Comparison of ENCODE assay signal across 12 cellular contexts in the genomic region with DNA sequence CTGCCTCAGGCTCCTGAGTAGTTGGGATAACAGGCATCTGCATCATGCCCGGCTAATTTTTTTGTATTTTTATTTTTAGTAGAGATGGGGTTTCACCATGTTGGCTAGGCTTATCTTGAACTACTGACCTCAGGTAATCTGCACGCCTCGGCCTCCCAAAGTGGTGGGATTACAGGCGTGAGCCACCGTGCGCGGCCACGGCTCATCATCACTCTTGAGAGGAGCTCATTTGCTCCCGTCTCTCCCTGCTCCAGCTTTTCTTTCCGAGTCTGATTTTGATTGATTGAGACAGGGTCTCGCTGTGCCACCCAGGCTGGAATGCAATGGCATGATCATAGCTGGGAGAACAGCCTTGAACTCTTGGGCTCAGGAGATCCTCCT. TPM values are rescaled to one million over a fixed set of nuclear protein-coding genes. Genes with fewer than 3 reads are reported as not detected.
DNase-seq lines count a peak whose midpoint lies in the region; ATAC-seq and TF ChIP-seq lines count a peak whose summit lies in the region.
"Had no signal": no experiment of that assay in that cellular context is flagged by ENCODE, and none has a peak within 500 bp of the region (broad histone marks: within the 10 kb centered on the region; RNA-seq: fewer than 3 reads in every experiment).

No MANE protein-coding gene starts in this region.

- H3K9me3 ChIP-seq in right atrium auricular region, result no peaks in the 10 kb centered on the region
- H3K9me3 ChIP-seq in mesodermal cell (ENCODE audit: control insufficient read depth, low read length), result no peaks in the 10 kb centered on the region
- H3K9me3 ChIP-seq: thoracic aorta had no signal

- H3K4me1 ChIP-seq in right atrium auricular region, result peaks cover 0 to 59% of the 10 kb centered on the region in 2 donors
- peaks cover 39% of the 10 kb centered on the region for H3K4me1 ChIP-seq in mesodermal cell (ENCODE audit: control insufficient read depth, insufficient read depth, low read length, poor library complexity, severe bottlenecking)

- H3K27ac Mint-ChIP-seq in activated CD4-positive, alpha-beta memory T cell treated with anti-CD3 and anti-CD28 coated beads, Interleukin-2, amount 10 ng/mL, durations not matched to agents 7 days and 5 days, result peak overlapping the region; percentile 58
- peak overlapping the region; percentile 91 for H3K27ac Mint-ChIP-seq in type B pancreatic cell

- H3K27ac ChIP-seq in right atrium auricular region (no peak overlapping the region), mesodermal cell (ENCODE audit: low read depth, low read length, severe bottlenecking) (peak overlapping the region; percentile 81)
- H3K27ac ChIP-seq: thoracic aorta had no signal

- peak; percentile 51 for DNase-seq in Right ventricle myocardium inferior (ENCODE audit: missing footprints)
- DNase-seq in right atrium auricular region (ENCODE audit: low spot score), result no peak
- DNase-seq in activated CD4-positive, alpha-beta memory T cell treated with anti-CD3 and anti-CD28 coated beads, Interleukin-2, amount 10 ng/mL, durations not matched to agents 7 days and 5 days, result no peak
- no peak for DNase-seq in type B pancreatic cell (ENCODE audit: extremely low spot score, unreplicated experiment)
- no peak for DNase-seq in stimulated activated CD4-positive, alpha-beta T cell treated with anti-CD3 and anti-CD28 coated beads, Interleukin-1b, Interleukin-23, amount 100 ng/mL, for 48 hours
- DNase-seq in HK-2 (ENCODE audit: unreplicated experiment), result no peak
- DNase-seq: AML-193, immature natural killer cell, NCI-H1694 had no signal

- CTCF ChIA-PET in activated CD4-positive, alpha-beta memory T cell treated with anti-CD3 and anti-CD28 coated beads, Interleukin-2, amount 10 ng/mL, durations not matched to agents 7 days and 5 days (lab: Charles Lee), result interaction anchor here (1.3 to 2.0 kb wide), 3 partner anchors 13 to 31 kb away, joined by 3 to 6 read pairs (median 5); no protein-coding TSS in a partner anchor

- POLR2A ChIA-PET in activated CD4-positive, alpha-beta memory T cell treated with anti-CD3 and anti-CD28 coated beads, Interleukin-2, amount 10 ng/mL, durations not matched to agents 7 days and 5 days (lab: Charles Lee), result interaction anchor here (1.3 to 2.8 kb wide), 2 partner anchors 9 to 21 kb away, joined by 3 to 10 read pairs; no protein-coding TSS in a partner anchor

- H3K4me3 Mint-ChIP-seq in activated CD4-positive, alpha-beta memory T cell treated with anti-CD3 and anti-CD28 coated beads, Interleukin-2, amount 10 ng/mL, durations not matched to agents 7 days and 5 days, result no peak overlapping the region
- no peak overlapping the region for H3K4me3 Mint-ChIP-seq in type B pancreatic cell

- WGBS in mesodermal cell (ENCODE audit: insufficient coverage in 2 of 2), 2 experiments, result 94 to 99% methylated on average over 10 to 11 of the region's 11 CpGs

- H3K4me3 ChIP-seq in right atrium auricular region, result no peak overlapping the region
- no peak overlapping the region for H3K4me3 ChIP-seq in mesodermal cell (ENCODE audit: extremely low read depth, insufficient read depth, low read length, poor library complexity, severe bottlenecking)
- H3K4me3 ChIP-seq: thoracic aorta had no signal

- H3K27me3 ChIP-seq in right atrium auricular region, result no peaks in the 10 kb centered on the region

- H3K36me3 ChIP-seq in right atrium auricular region (no peaks in the 10 kb centered on the region), mesodermal cell (ENCODE audit: control insufficient read depth, insufficient read depth, low read length) (peaks cover 48% of the 10 kb centered on the region)
- H3K36me3 ChIP-seq: thoracic aorta had no signal

- no peaks in the 10 kb centered on the region for H3K27me3 Mint-ChIP-seq in activated CD4-positive, alpha-beta memory T cell treated with anti-CD3 and anti-CD28 coated beads, Interleukin-2, amount 10 ng/mL, durations not matched to agents 7 days and 5 days
- no peaks in the 10 kb centered on the region for H3K27me3 Mint-ChIP-seq in type B pancreatic cell

- H3K9me3 Mint-ChIP-seq in activated CD4-positive, alpha-beta memory T cell treated with anti-CD3 and anti-CD28 coated beads, Interleukin-2, amount 10 ng/mL, durations not matched to agents 7 days and 5 days, result no peaks in the 10 kb centered on the region
- no peaks in the 10 kb centered on the region for H3K9me3 Mint-ChIP-seq in type B pancreatic cell
- H3K9me3 Mint-ChIP-seq: immature natural killer cell had no signal

- intact Hi-C loops in Right ventricle myocardium inferior (cut with DNase I), result no loop called here

- H3K4me1 Mint-ChIP-seq in activated CD4-positive, alpha-beta memory T cell treated with anti-CD3 and anti-CD28 coated beads, Interleukin-2, amount 10 ng/mL, durations not matched to agents 7 days and 5 days, result peaks cover 65% of the 10 kb centered on the region
- H3K4me1 Mint-ChIP-seq in type B pancreatic cell (ENCODE audit: unreplicated experiment), result peaks cover 30% of the 10 kb centered on the region

- TF ChIP-seq CTCF in right atrium auricular region (IDR thresholded peaks at IDR 0.05) (no peak), type B pancreatic cell (conservative IDR thresholded peaks at IDR 0.05) (no peak)

- peaks cover 55% of the 10 kb centered on the region for H3K36me3 Mint-ChIP-seq in activated CD4-positive, alpha-beta memory T cell treated with anti-CD3 and anti-CD28 coated beads, Interleukin-2, amount 10 ng/mL, durations not matched to agents 7 days and 5 days (ENCODE audit: low read depth)
- H3K36me3 Mint-ChIP-seq in type B pancreatic cell, result peaks cover 14% of the 10 kb centered on the region

- ATAC-seq in Right ventricle myocardium inferior (no peak), GM19467 (IDR thresholded peaks at IDR 0.05; ENCODE audit: unreplicated experiment) (no peak)

RNA-seq across cellular contexts. Expression of a gene that starts 12.6 kb away (rescaled TPM):
- total RNA-seq in Right ventricle myocardium inferior, result 16.7 TPM
- 10 to 100 TPM; 21.2 to 21.8 TPM for total RNA-seq in right atrium auricular region
- total RNA-seq in activated CD4-positive, alpha-beta memory T cell treated with anti-CD3 and anti-CD28 coated beads, Interleukin-2, amount 10 ng/mL, durations not matched to agents 7 days and 5 days, result 10 to 100 TPM; 70.7 to 75.5 TPM
- 36.8 TPM for polyA plus RNA-seq in mesodermal cell (2013, experiment 1 of 2)
- 28.0 TPM for polyA plus RNA-seq in mesodermal cell (2013, experiment 2 of 2)
- total RNA-seq in type B pancreatic cell (ENCODE audit: low replicate concordance), result 44.7 and 54.8 TPM in 2 replicates

RNA-seq across cellular contexts. Expression of a gene that starts 31.2 kb away (rescaled TPM):
- total RNA-seq in Right ventricle myocardium inferior (12.2 TPM), right atrium auricular region (10 to 100 TPM; 39.9 to 56.8 TPM), type B pancreatic cell (ENCODE audit: low replicate concordance) (16.9 and 21.1 TPM in 2 replicates)
- 10 to 100 TPM; 68.7 to 69.8 TPM for total RNA-seq in activated CD4-positive, alpha-beta memory T cell treated with anti-CD3 and anti-CD28 coated beads, Interleukin-2, amount 10 ng/mL, durations not matched to agents 7 days and 5 days
- 37.6 TPM for polyA plus RNA-seq in mesodermal cell (2013, experiment 1 of 2)
- polyA plus RNA-seq in mesodermal cell (2013, experiment 2 of 2), result 29.9 TPM
